1 cellular context compared by ENCODE assay signal in the genomic region with DNA sequence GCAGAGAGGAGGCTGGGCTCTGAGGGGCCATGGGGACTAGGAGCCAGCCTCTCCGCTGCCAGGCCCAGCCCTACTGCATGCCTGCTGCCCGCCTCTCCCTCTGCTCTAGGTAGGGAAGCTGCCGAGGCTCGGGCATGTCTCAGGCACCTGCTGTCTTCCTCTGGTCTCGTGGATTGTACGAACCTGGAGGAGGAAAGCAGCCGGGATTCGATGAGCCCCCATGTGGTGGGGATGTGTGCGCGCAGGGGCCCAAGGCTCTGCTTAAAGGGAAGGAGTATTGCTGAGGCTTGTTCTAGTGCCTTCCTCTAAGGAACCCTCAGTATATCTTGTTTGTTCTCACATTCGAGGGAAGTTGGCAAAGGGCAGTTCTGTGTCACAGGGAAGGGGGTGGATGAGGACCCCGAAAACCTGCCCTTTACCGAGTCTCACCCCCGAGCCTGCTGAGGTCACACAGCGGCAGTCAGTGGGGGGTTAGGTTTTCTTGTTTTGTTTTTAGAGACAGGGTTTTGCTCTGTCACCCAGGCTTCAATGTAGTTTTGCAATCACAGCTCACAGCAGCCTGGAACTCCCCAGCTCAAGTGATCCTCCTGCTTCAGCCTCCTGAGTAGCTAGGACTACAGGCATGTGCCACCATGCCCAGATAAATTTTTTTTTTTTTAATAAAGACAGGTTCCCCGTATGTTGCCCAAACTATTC.
TF ChIP-seq lines count a peak whose summit lies in the region.

No MANE protein-coding gene starts in this region.

TF ChIP-seq in GM12878, 131 proteins besides CTCF, POLR2A, EP300 and RAD21 (continued from another document):
- TF ChIP-seq POU2F2 (IDR thresholded peaks at IDR 0.05; ENCODE audit: borderline replicate concordance, low read depth, low read length) (no peak), EED (IDR thresholded peaks at IDR 0.05; ENCODE audit: low read depth) (no peak), POLR2AphosphoS2 (IDR thresholded peaks at IDR 0.05; ENCODE audit: low read depth, low read length) (no peak), RFX5 (IDR thresholded peaks at IDR 0.05; ENCODE audit: low read depth, low read length) (no peak), SMAD1 (IDR thresholded peaks at IDR 0.05; ENCODE audit: low read depth, partially characterized antibody) (no peak), RBBP5 (conservative IDR thresholded peaks at IDR 0.05) (no peak), PML (IDR thresholded peaks at IDR 0.05; ENCODE audit: low read length) (no peak), NFXL1 (IDR thresholded peaks at IDR 0.05; ENCODE audit: borderline replicate concordance) (no peak), YBX1 (IDR thresholded peaks at IDR 0.05) (no peak), MYB (IDR thresholded peaks at IDR 0.05; ENCODE audit: borderline replicate concordance, low read depth, low read length) (no peak)
- TF ChIP-seq, protein P1, sequence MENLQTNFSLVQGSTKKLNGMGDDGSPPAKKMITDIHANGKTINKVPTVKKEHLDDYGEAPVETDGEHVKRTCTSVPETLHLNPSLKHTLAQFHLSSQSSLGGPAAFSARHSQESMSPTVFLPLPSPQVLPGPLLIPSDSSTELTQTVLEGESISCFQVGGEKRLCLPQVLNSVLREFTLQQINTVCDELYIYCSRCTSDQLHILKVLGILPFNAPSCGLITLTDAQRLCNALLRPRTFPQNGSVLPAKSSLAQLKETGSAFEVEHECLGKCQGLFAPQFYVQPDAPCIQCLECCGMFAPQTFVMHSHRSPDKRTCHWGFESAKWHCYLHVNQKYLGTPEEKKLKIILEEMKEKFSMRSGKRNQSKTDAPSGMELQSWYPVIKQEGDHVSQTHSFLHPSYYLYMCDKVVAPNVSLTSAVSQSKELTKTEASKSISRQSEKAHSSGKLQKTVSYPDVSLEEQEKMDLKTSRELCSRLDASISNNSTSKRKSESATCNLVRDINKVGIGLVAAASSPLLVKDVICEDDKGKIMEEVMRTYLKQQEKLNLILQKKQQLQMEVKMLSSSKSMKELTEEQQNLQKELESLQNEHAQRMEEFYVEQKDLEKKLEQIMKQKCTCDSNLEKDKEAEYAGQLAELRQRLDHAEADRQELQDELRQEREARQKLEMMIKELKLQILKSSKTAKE (IDR thresholded peaks at IDR 0.05; ENCODE audit: low read depth, poor library complexity, severe bottlenecking): no peak
